ENCODE assay signal across 1 cellular context in genomic region chr13:94056362-94056990, GRCh38.
A peak's percentile ranks its signal among the peaks of the same experiment; 100 is the strongest.
TF ChIP-seq lines count a peak whose summit lies in the region.

No MANE protein-coding gene starts in this region.

TF ChIP-seq in SK-N-SH treated with all-trans-retinoic acid at 6 μM for 48 hours, 23 proteins besides CTCF, POLR2A, EP300 and RAD21 (continued from another document):
- TF ChIP-seq CREB5 (CRISPR knock-in tag; IDR thresholded peaks at IDR 0.05; ENCODE audit: low read depth) (peak; percentile 63), ZNF8 (CRISPR knock-in tag; IDR thresholded peaks at IDR 0.05) (no peak), GLIS3 (CRISPR knock-in tag; IDR thresholded peaks at IDR 0.05) (no peak), PATZ1 (CRISPR knock-in tag; IDR thresholded peaks at IDR 0.05; ENCODE audit: borderline replicate concordance) (no peak), PPARA (CRISPR knock-in tag; IDR thresholded peaks at IDR 0.05; ENCODE audit: borderline replicate concordance) (no peak), ZFP30 (CRISPR knock-in tag; IDR thresholded peaks at IDR 0.05) (no peak), TCF4 (CRISPR knock-in tag; IDR thresholded peaks at IDR 0.05; ENCODE audit: borderline replicate concordance) (peak; percentile 91), SNAI2 (CRISPR knock-in tag; IDR thresholded peaks at IDR 0.05) (no peak), ISL1 (CRISPR knock-in tag; IDR thresholded peaks at IDR 0.05) (peak; percentile 90), TOX (CRISPR knock-in tag; IDR thresholded peaks at IDR 0.05; ENCODE audit: borderline replicate concordance) (no peak), RARB (CRISPR knock-in tag; IDR thresholded peaks at IDR 0.05) (no peak), BACH2 (CRISPR knock-in tag; IDR thresholded peaks at IDR 0.05; ENCODE audit: borderline replicate concordance) (no peak), ZC3H10 (CRISPR knock-in tag; IDR thresholded peaks at IDR 0.05) (no peak), ARNTL (CRISPR knock-in tag; IDR thresholded peaks at IDR 0.05; ENCODE audit: borderline replicate concordance, low read depth) (no peak), CSDC2 (CRISPR knock-in tag; IDR thresholded peaks at IDR 0.05) (no peak)
TF ChIP-seq in SK-N-SH treated with all-trans-retinoic acid at 6 μM for 48 hours: peak in this region for 6.
